ENCODE assay signal across 2 cellular contexts in genomic region chr6:39754493-39755115, GRCh38.
A peak's percentile ranks its signal among the peaks of the same experiment; 100 is the strongest.
TF ChIP-seq lines count a peak whose summit lies in the region.

No MANE protein-coding gene starts in this region.

TF ChIP-seq in K562, 482 proteins besides CTCF, POLR2A, EP300 and RAD21:
- TF ChIP-seq DNMT1 (IDR thresholded peaks at IDR 0.05), result no peak
- peak; percentile 35; the same call in 1 of the 2 replicates for TF ChIP-seq NFIC (IDR thresholded peaks at IDR 0.05)

TF ChIP-seq in HEK293T, 16 proteins besides CTCF, POLR2A, EP300 and RAD21:
- TF ChIP-seq BHLHE40 (IDR thresholded peaks at IDR 0.05; ENCODE audit: borderline replicate concordance) (no peak), NFRKB (IDR thresholded peaks at IDR 0.05) (no peak), SUZ12 (IDR thresholded peaks at IDR 0.05) (no peak), FOXM1 (IDR thresholded peaks at IDR 0.05; ENCODE audit: borderline replicate concordance) (no peak), ELF4 (IDR thresholded peaks at IDR 0.05) (no peak), FOXA1 (IDR thresholded peaks at IDR 0.05) (no peak), L3MBTL2 (conservative IDR thresholded peaks at IDR 0.05) (no peak), FOXK2 (IDR thresholded peaks at IDR 0.05) (no peak), ZNF384 (IDR thresholded peaks at IDR 0.05) (no peak)
